In the genomic region with DNA sequence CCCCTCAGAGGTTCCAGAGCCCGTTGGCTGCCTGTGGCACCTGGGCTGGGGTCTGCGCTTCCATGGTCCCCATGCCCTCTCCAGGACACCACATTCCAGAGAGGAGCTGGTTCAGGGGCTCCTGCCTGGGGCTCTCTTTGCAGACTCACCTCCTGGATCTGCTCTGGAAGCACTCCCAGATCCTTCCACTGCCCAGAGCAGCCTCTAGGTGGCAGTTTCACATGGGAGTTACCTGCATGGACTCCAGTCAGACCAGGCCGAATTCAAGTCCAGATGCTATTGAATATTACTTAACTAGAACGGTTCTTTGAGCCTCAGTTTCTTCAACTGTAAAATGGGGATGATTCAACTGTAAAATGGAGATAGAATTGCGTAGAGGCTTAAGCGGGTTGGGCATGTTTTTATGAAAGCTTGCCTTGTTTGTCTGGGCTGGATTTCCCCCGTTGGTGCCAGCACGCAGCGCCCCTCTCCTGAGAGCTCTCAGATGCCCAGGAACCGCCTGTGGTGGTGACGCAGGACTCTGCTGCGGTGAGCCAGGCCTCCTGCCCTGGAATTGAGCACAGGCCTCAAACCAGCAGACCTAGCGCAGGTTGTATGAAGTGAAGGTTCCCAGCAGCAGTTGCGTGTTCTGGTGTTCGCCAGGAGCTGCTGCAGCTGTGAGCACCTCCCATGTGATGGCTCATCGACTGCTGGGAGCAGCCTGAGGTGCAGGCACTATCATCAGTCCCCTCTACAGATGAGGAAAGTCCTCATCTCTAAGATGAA, we compare ENCODE assay signal across 9 cellular contexts. TPM values are rescaled to one million over a fixed set of nuclear protein-coding genes. Genes with fewer than 3 reads are reported as not detected.
DNase-seq lines count a peak whose midpoint lies in the region; ATAC-seq and TF ChIP-seq lines count a peak whose summit lies in the region.
"Had no signal": no experiment of that assay in that cellular context is flagged by ENCODE, and none has a peak within 500 bp of the region (broad histone marks: within the 10 kb centered on the region; RNA-seq: fewer than 3 reads in every experiment).

No MANE protein-coding gene starts in this region.

- H3K4me1 ChIP-seq in BE2C = peaks cover 3% of the 10 kb centered on the region; the same call in 1 of the 2 replicates
- no peaks in the 10 kb centered on the region for H3K4me1 ChIP-seq in foreskin keratinocyte
- H3K4me1 ChIP-seq in psoas muscle = no peaks in the 10 kb centered on the region

- H3K9me3 ChIP-seq in BE2C = no peaks in the 10 kb centered on the region
- H3K9me3 ChIP-seq in SU-DHL-6 (ENCODE audit: insufficient read depth, low read length) = no peaks in the 10 kb centered on the region
- no peaks in the 10 kb centered on the region for H3K9me3 ChIP-seq in psoas muscle

- no peaks in the 10 kb centered on the region for H3K79me2 ChIP-seq in SU-DHL-6 (ENCODE audit: insufficient read depth, low read length)

- H3F3A ChIP-seq in SU-DHL-6 (ENCODE audit: insufficient read depth) = no peaks in the 10 kb centered on the region

- no peaks in the 10 kb centered on the region for H3K9me2 ChIP-seq in SU-DHL-6 (replicated peaks; ENCODE audit: insufficient read depth, low read length)

- TF ChIP-seq CTCF in BE2C (IDR thresholded peaks at IDR 0.05; ENCODE audit: low read depth, low read length) (peak; percentile 64), GM12864 (IDR thresholded peaks at IDR 0.05; ENCODE audit: low read depth, low read length, missing control alignments) (peak; percentile 80), SU-DHL-6 (IDR thresholded peaks at IDR 0.05; ENCODE audit: insufficient read depth, low read length, poor library complexity, severe bottlenecking) (peak; percentile 73), foreskin keratinocyte (conservative IDR thresholded peaks at IDR 0.05) (peak; percentile 75), psoas muscle (IDR thresholded peaks at IDR 0.05) (peak; percentile 50)

- no peak overlapping the region for H3K27ac ChIP-seq in SU-DHL-6 (ENCODE audit: low read depth, low read length)
- no peak overlapping the region for H3K27ac ChIP-seq in foreskin keratinocyte
- no peak overlapping the region for H3K27ac ChIP-seq in psoas muscle

- H4K20me1 ChIP-seq in SU-DHL-6 (ENCODE audit: low read depth, low read length) = no peaks in the 10 kb centered on the region

- H3K36me3 ChIP-seq in BE2C (no peaks in the 10 kb centered on the region), SU-DHL-6 (ENCODE audit: low read length) (no peaks in the 10 kb centered on the region), psoas muscle (ENCODE audit: insufficient read depth in 1 of 2, low read depth in 1 of 2) (no peaks in the 10 kb centered on the region)

- H3K9ac ChIP-seq in SU-DHL-6 (ENCODE audit: low read length) = no peak overlapping the region

- no peak overlapping the region for H3K4me2 ChIP-seq in SU-DHL-6 (ENCODE audit: low read depth, low read length, poor library complexity, severe bottlenecking)

- peak; percentile 81 for ATAC-seq in foreskin keratinocyte
- peak; percentile 49 to 77 (median 61) for ATAC-seq in psoas muscle
- ATAC-seq in HG02884 (IDR thresholded peaks at IDR 0.05; ENCODE audit: unreplicated experiment) = no peak
- no peak for ATAC-seq in GM18873 (IDR thresholded peaks at IDR 0.05; ENCODE audit: low FRiP score, unreplicated experiment)

- no peaks in the 10 kb centered on the region for H3K27me3 ChIP-seq in BE2C
- no peaks in the 10 kb centered on the region for H3K27me3 ChIP-seq in SU-DHL-6 (ENCODE audit: low read length)
- H3K27me3 ChIP-seq in foreskin keratinocyte = peaks cover 36% of the 10 kb centered on the region
- H3K27me3 ChIP-seq in psoas muscle (ENCODE audit: insufficient read depth in 3 of 3, low read length in 2 of 3) = peaks cover 0 to 3% (median 0%) of the 10 kb centered on the region in 3 donors

- intact Hi-C loops in psoas muscle (cut with DNase I) = loop anchor here in 1 of 2 donors (5.0 kb wide), 1 partner anchor 93 kb away; no protein-coding TSS in a partner anchor

- H2AFZ ChIP-seq in SU-DHL-6 (ENCODE audit: low read depth, low read length, severe bottlenecking) = no peak overlapping the region

- no peak overlapping the region for H3K4me3 ChIP-seq in BE2C (ENCODE audit: low read depth, low read length)
- no peak overlapping the region for H3K4me3 ChIP-seq in GM12864 (ENCODE audit: low read depth, low read length)
- H3K4me3 ChIP-seq in Jurkat, Clone E6-1 (ENCODE audit: low read length) = no peak overlapping the region
- H3K4me3 ChIP-seq in SU-DHL-6 (ENCODE audit: insufficient read depth, low read length, poor library complexity, severe bottlenecking) = no peak overlapping the region
- H3K4me3 ChIP-seq in psoas muscle = no peak overlapping the region

- WGBS in psoas muscle, 3 donors = 78 to 81% (median 80%) methylated on average over 16 of the region's 16 CpGs

- peak; percentile 60 for DNase-seq in BE2C
- peak; percentile 10 for DNase-seq in GM12864 (ENCODE audit: low read depth)
- DNase-seq in Jurkat, Clone E6-1 (ENCODE audit: low read depth, low spot score) = peak; percentile 27
- DNase-seq in foreskin keratinocyte = peak in 1 of 2 donors; percentile 35
- no peak for DNase-seq in psoas muscle

RNA-seq across cellular contexts. Expression of gene LMO1, which starts 44.2 kb away (rescaled TPM):
- polyA plus RNA-seq in BE2C (2012; ENCODE audit: insufficient read depth, insufficient read length, low read depth) = 4.4 TPM
- 10.7 TPM for polyA plus RNA-seq in Jurkat, Clone E6-1 (2012; ENCODE audit: insufficient read depth, insufficient read length)
- total RNA-seq in foreskin keratinocyte (not detected in 2 replicates), psoas muscle (1 to 10 TPM; 3.2 to 9.3 (median 4.4) TPM)
- polyA plus RNA-seq in foreskin keratinocyte (not detected in 2 replicates), psoas muscle (1 to 10 TPM in 2 of 3 donors, under 1 TPM in 1; 0.74 to 3.0 (median 2.0) TPM)
- total RNA-seq: pulmonary artery endothelial cell had no signal

RNA-seq across cellular contexts. Expression of gene RIC3, which starts 50.6 kb away (rescaled TPM):
- 15.8 TPM for polyA plus RNA-seq in BE2C (2012; ENCODE audit: insufficient read depth, insufficient read length, low read depth)
- not detected for polyA plus RNA-seq in Jurkat, Clone E6-1 (2012; ENCODE audit: insufficient read depth, insufficient read length)
- total RNA-seq in foreskin keratinocyte = 0.39 and 0.71 TPM in 2 replicates
- polyA plus RNA-seq in foreskin keratinocyte = 0.02 and 0.10 TPM in 2 replicates
- 1 to 10 TPM; 3.4 to 8.4 (median 4.4) TPM for total RNA-seq in psoas muscle
- polyA plus RNA-seq in psoas muscle = 1 to 10 TPM in 2 of 3 donors, under 1 TPM in 1; 0.46 to 3.3 (median 2.7) TPM

Comparison
In these comparisons a context has a peak if more than half of its experiments do, and no peak if none do; other contexts are left out.
1. DNase-seq: peak in BE2C (single experiment), GM12864 (single experiment) and Jurkat, Clone E6-1 (single experiment); none in psoas muscle (0 of 2).
2. ATAC-seq: peak in foreskin keratinocyte (single experiment) and psoas muscle (4 of 4); none in HG02884 (single experiment) and GM18873 (single experiment).
3. Peak in every context shown above with its lines, with median percentiles within 50 percentile points of each other: CTCF ChIP-seq.